8 cellular contexts compared by ENCODE assay signal in the genomic region with DNA sequence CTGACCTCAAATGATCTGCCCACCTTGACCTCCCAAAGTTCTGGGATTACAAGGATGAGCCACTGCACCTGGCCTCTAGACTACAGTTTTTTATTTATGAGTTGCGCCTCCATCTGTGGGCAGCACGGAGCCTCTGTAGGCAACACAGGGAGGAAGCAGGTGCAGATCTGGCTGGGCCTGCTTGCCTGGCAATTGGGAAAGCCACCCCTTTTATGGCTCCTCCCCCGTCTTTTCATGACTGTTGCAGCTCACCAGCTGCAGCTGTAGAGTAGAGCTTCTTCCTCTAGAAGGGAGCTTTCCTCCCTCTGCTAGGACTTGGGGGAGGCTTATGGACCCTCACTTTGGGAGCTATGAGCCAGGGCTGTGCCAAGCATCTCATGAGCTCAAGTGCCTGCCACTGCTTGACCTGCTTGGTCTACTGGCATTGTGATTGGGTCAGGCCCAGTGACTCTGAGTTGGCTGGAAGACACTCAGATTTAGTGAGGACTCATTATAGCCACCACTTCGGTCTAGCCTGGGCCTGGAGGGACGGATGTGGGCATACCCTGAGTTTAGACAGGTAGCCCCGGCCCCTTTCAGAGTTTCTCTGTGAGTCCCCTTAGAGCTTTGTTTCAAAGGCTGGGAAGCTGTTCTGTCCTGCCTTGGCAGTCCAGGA. TPM values are rescaled to one million over a fixed set of nuclear protein-coding genes. Genes with fewer than 3 reads are reported as not detected.
DNase-seq lines count a peak whose midpoint lies in the region; ATAC-seq, FAIRE-seq and TF ChIP-seq lines count a peak whose summit lies in the region.

No MANE protein-coding gene starts in this region.

- H2BK120ac ChIP-seq in H1 (replicated peaks; ENCODE audit: low read depth, low read length): no peak overlapping the region

- H3K36me3 ChIP-seq in BLaER1 treated with 17β-estradiol and CSF1 and Interleukin-3, amounts not matched to agents 10 nM and 100 nM: peaks cover 54 to 76% (median 64%) of the 10 kb centered on the region in 11 experiments
- H3K36me3 ChIP-seq in H1 (ENCODE audit: control insufficient read depth in 2 of 4, insufficient read depth in 4 of 4, low read length in 3 of 4) (peaks cover 0 to 4% (median 2%) of the 10 kb centered on the region in 4 experiments; a peak in 5 of 8 replicates), spleen (peaks cover 0 to 85% (median 44%) of the 10 kb centered on the region in 6 donors)

- H2BK15ac ChIP-seq in H1 (ENCODE audit: low read length): no peak overlapping the region

- no peaks in the 10 kb centered on the region for H3K27me3 ChIP-seq in BLaER1 treated with 17β-estradiol and CSF1 and Interleukin-3, amounts not matched to agents 10 nM and 100 nM
- H3K27me3 ChIP-seq in H1 (replicated peaks in 1 of 4; ENCODE audit: control insufficient read depth in 3 of 4, extremely low read depth in 1 of 4, insufficient read depth in 3 of 4, low read length in 3 of 4) (no peaks in the 10 kb centered on the region), spleen (replicated peaks in 1 of 7) (no peaks in the 10 kb centered on the region)

- no peak overlapping the region for H3K4ac ChIP-seq in H1 (replicated peaks; ENCODE audit: insufficient read length, low read depth, low read length)

- TF ChIP-seq CTCF in H1 (IDR thresholded peaks at IDR 0.05; ENCODE audit: control extremely low read depth in 1 of 3, insufficient read depth in 1 of 3, low read depth in 1 of 3, low read length in 3 of 3) (no peak), spleen (IDR thresholded peaks at IDR 0.05 in 8 of 11, conservative IDR thresholded peaks at IDR 0.05 in 3 of 11) (no peak), D721Med (IDR thresholded peaks at IDR 0.05; ENCODE audit: insufficient read depth, missing control alignments) (no peak)

- no peak overlapping the region for H4K5ac ChIP-seq in H1 (ENCODE audit: insufficient read length, low read depth, low read length)

- TF ChIP-seq EP300 in H1 (IDR thresholded peaks at IDR 0.05; ENCODE audit: borderline replicate concordance in 1 of 2, low read depth in 2 of 2, low read length in 2 of 2): no peak

- no peak overlapping the region for H3K14ac ChIP-seq in H1 (ENCODE audit: insufficient read length)

- H3K56ac ChIP-seq in H1 (replicated peaks; ENCODE audit: insufficient read length, low read depth, low read length): no peak overlapping the region

- no peak overlapping the region for H4K91ac ChIP-seq in H1 (replicated peaks; ENCODE audit: insufficient read length, low read length)

- peak; percentile 61 for ATAC-seq in GM19395 (IDR thresholded peaks at IDR 0.05; ENCODE audit: unreplicated experiment)

- H3K9ac ChIP-seq in BLaER1 treated with 17β-estradiol and CSF1 and Interleukin-3, amounts not matched to agents 10 nM and 100 nM: peak overlapping the region; percentile 70 to 96 (median 84)
- H3K9ac ChIP-seq in H1 (replicated peaks in 1 of 4; ENCODE audit: extremely low read depth in 1 of 4, low read depth in 3 of 4, low read length in 3 of 4): no peak overlapping the region

- 90% methylated on average over 6 of the region's 6 CpGs; no CpG with 5 or more reads in 1 of the 2 experiments for WGBS in H1 (ENCODE audit: extremely low coverage in 1 of 2, insufficient coverage in 1 of 2, insufficient read length in 1 of 2, insufficient replicate concordance in 2 of 2, low coverage in 1 of 2, low lambda C conversion rate in 2 of 2, missing lambda C conversion rate in 1 of 2), 2 experiments
- WGBS in spleen, 5 donors: 38 to 66% (median 47%) methylated on average over 4 to 6 of the region's 6 CpGs

- peak overlapping the region; percentile 79 to 97 (median 89) for H3K4me2 ChIP-seq in BLaER1 treated with 17β-estradiol and CSF1 and Interleukin-3, amounts not matched to agents 10 nM and 100 nM
- H3K4me2 ChIP-seq in H1 (ENCODE audit: insufficient read depth in 1 of 2, low read depth in 2 of 2, low read length in 2 of 2): no peak overlapping the region

- POLR2A ChIA-PET in H1 (lab: Charles Lee; ENCODE audit: partially characterized antibody): interaction anchor here (1.2 kb wide), 1 partner anchor 68 kb away, joined by 3 read pairs; no protein-coding TSS in a partner anchor

- intact Hi-C loops in spleen (cut with DNase I; ENCODE audit: low total_unique reads): no loop called here

- no peak for TF ChIP-seq RAD21 in H1 (IDR thresholded peaks at IDR 0.05 in 1 of 2, conservative IDR thresholded peaks at IDR 0.05 in 1 of 2; ENCODE audit: low read depth in 2 of 2, low read length in 2 of 2)

- H3K9me3 ChIP-seq in BLaER1 treated with 17β-estradiol and CSF1 and Interleukin-3, amounts not matched to agents 10 nM and 100 nM (replicated peaks in 1 of 11): no peaks in the 10 kb centered on the region
- H3K9me3 ChIP-seq in H1 (ENCODE audit: insufficient read depth in 2 of 2, low read depth in 1 of 2, low read length in 1 of 2) (no peaks in the 10 kb centered on the region), spleen (no peaks in the 10 kb centered on the region)

- no peak overlapping the region; the same call in 1 of the 2 replicates for H2BK5ac ChIP-seq in H1 (ENCODE audit: low read depth, low read length)

- no peak for FAIRE-seq in H1 (lab: Jason Lieb, UNC)
- no peak for FAIRE-seq in D721Med (lab: Jason Lieb, UNC)

- no peaks in the 10 kb centered on the region for H3K23me2 ChIP-seq in H1 (ENCODE audit: low read depth, low read length)

- H3K23ac ChIP-seq in H1 (ENCODE audit: insufficient read length): no peak overlapping the region

- H2BK20ac ChIP-seq in H1 (ENCODE audit: low read length): no peak overlapping the region

- CTCF ChIA-PET in H1 (lab: Charles Lee; ENCODE audit: partially characterized antibody): interaction anchor here (0.7 to 9.0 kb wide), 10 partner anchors 7 to 206 kb away, joined by 3 to 233 read pairs (median 4); partner anchors contain the start of gene PLA2G15

- H3K79me1 ChIP-seq in H1 (ENCODE audit: low read depth, low read length): no peaks in the 10 kb centered on the region

- no peak overlapping the region for H2BK12ac ChIP-seq in H1 (ENCODE audit: low read depth, low read length)

- TF ChIP-seq POLR2A in H1 (IDR thresholded peaks at IDR 0.05; ENCODE audit: control extremely low read depth in 1 of 2, low read depth in 2 of 2, low read length in 2 of 2) (no peak), spleen (IDR thresholded peaks at IDR 0.05) (no peak)

- H4K8ac ChIP-seq in H1 (ENCODE audit: extremely low read depth, insufficient read depth, low read length): no peak overlapping the region

- no peak overlapping the region for H3K18ac ChIP-seq in H1 (ENCODE audit: extremely low read depth, low read length)

- no peak overlapping the region for H2AK5ac ChIP-seq in H1 (ENCODE audit: low read depth, low read length)

- peaks cover 0 to 58% (median 0%) of the 10 kb centered on the region in 11 experiments; a peak in 6 of 22 replicates for H4K20me1 ChIP-seq in BLaER1 treated with 17β-estradiol and CSF1 and Interleukin-3, amounts not matched to agents 10 nM and 100 nM
- H4K20me1 ChIP-seq in H1 (replicated peaks in 1 of 2; ENCODE audit: control insufficient read depth in 1 of 2, insufficient read depth in 2 of 2, low read length in 2 of 2): peaks cover 0 to 2% of the 10 kb centered on the region in 2 experiments

- peak overlapping the region in 9 of 10 experiments; percentile 5 to 47 (median 31); a peak in 12 of 20 replicates for H3K4me3 ChIP-seq in BLaER1 treated with 17β-estradiol and CSF1 and Interleukin-3, amounts not matched to agents 10 nM and 100 nM
- H3K4me3 ChIP-seq in H1 (ENCODE audit: extremely low read depth in 1 of 4, insufficient read depth in 2 of 4, low read depth in 3 of 4, low read length in 4 of 4) (no peak overlapping the region), spleen (no peak overlapping the region)

- H3K4me1 ChIP-seq in BLaER1 treated with 17β-estradiol and CSF1 and Interleukin-3, amounts not matched to agents 10 nM and 100 nM: peaks cover 62 to 99% (median 92%) of the 10 kb centered on the region in 10 experiments
- H3K4me1 ChIP-seq in H1 (replicated peaks in 1 of 4; ENCODE audit: control insufficient read depth in 3 of 4, insufficient read depth in 4 of 4, low read length in 3 of 4): no peaks in the 10 kb centered on the region; a peak in 1 of 7 replicates
- peaks cover 4 to 43% (median 26%) of the 10 kb centered on the region in 6 donors for H3K4me1 ChIP-seq in spleen

- peak overlapping the region; percentile 71 to 100 (median 96) for H3K27ac ChIP-seq in BLaER1 treated with 17β-estradiol and CSF1 and Interleukin-3, amounts not matched to agents 10 nM and 100 nM
- peak overlapping the region; percentile 29; the same call in 1 of the 2 replicates for H3K27ac ChIP-seq in H1 (ENCODE audit: low read depth, low read length)
- peak overlapping the region in 6 of 8 donors; percentile 11 to 87 (median 66) for H3K27ac ChIP-seq in spleen

- DNase-seq in MV-4-11 (lab: John Stamatoyannopoulos, UW) (peak; percentile 94), H1 (ENCODE audit: low read depth in 1 of 2, low spot score in 2 of 2) (no peak), spleen (no peak), D721Med (ENCODE audit: insufficient read length, low spot score) (no peak), KG1 (lab: John Stamatoyannopoulos, UW) (no peak)
- no peak for DNase-seq in effector CD4-positive, alpha-beta T cell

- H2AFZ ChIP-seq in H1 (ENCODE audit: low read length): no peak overlapping the region

- no peaks in the 10 kb centered on the region for H3K79me2 ChIP-seq in H1 (ENCODE audit: control insufficient read depth in 1 of 2, insufficient read depth in 2 of 2, low read length in 2 of 2)

RNA-seq across cellular contexts. Expression of gene SLC7A6, which starts 6.9 kb away (rescaled TPM):
- 29.2 and 37.8 TPM in 2 replicates for total RNA-seq in H1 (2021; fragmentation: NEBNext Ultra II Directional; extraction: Animal tissue kit (Norgen Biotek cat#: 25700))
- polyA plus RNA-seq in H1 (2011; rRNA removed) (28.0 and 34.7 TPM in 2 replicates), spleen (10 to 100 TPM in 2 of 3 donors, 1 to 10 TPM in 1; 9.8 to 12.3 (median 11.6) TPM)
- 17.7 TPM for polyA plus RNA-seq in H1 (2011; cell fraction: cytosol; rRNA removed)
- 73.9 TPM for polyA plus RNA-seq in H1 (2011; cell fraction: nucleus; rRNA removed)
- 11.9 to 18.2 TPM (median 14.7 TPM) in 4 replicates for polyA plus RNA-seq in H1 (2012, experiment 1 of 2)
- polyA plus RNA-seq in H1 (2012, experiment 2 of 2): 6.2 TPM
- 26.6 TPM for polyA plus RNA-seq in H1 (2013, experiment 1 of 2)
- polyA plus RNA-seq in H1 (2013, experiment 2 of 2): 28.4 TPM
- polyA minus RNA-seq in H1 (2011; rRNA and poly(A)+ RNA removed): 49.7 and 81.3 TPM in 2 replicates
- 12.5 TPM for polyA minus RNA-seq in H1 (2011; cell fraction: cytosol; rRNA and poly(A)+ RNA removed)
- 25.6 TPM for polyA minus RNA-seq in H1 (2011; cell fraction: nucleus; rRNA and poly(A)+ RNA removed)
- total RNA-seq in spleen: 10 to 100 TPM; 24.9 to 62.8 (median 50.7) TPM

RNA-seq across cellular contexts. Expression of gene PLA2G15, which starts 12.2 kb away (rescaled TPM):
- 10.0 and 11.2 TPM in 2 replicates for total RNA-seq in H1 (2021; fragmentation: NEBNext Ultra II Directional; extraction: Animal tissue kit (Norgen Biotek cat#: 25700))
- polyA plus RNA-seq in H1 (2011; rRNA removed) (12.0 and 13.6 TPM in 2 replicates), spleen (1 to 10 TPM; 6.3 to 8.5 (median 7.9) TPM)
- 7.9 TPM for polyA plus RNA-seq in H1 (2011; cell fraction: cytosol; rRNA removed)
- polyA plus RNA-seq in H1 (2011; cell fraction: nucleus; rRNA removed): 13.4 TPM
- 4.9 to 9.3 TPM (median 7.3 TPM) in 4 replicates for polyA plus RNA-seq in H1 (2012, experiment 1 of 2)
- polyA plus RNA-seq in H1 (2012, experiment 2 of 2): 11.3 TPM
- 7.8 TPM for polyA plus RNA-seq in H1 (2013, experiment 1 of 2)
- 8.7 TPM for polyA plus RNA-seq in H1 (2013, experiment 2 of 2)
- 9.2 and 9.6 TPM in 2 replicates for polyA minus RNA-seq in H1 (2011; rRNA and poly(A)+ RNA removed)
- 5.4 TPM for polyA minus RNA-seq in H1 (2011; cell fraction: cytosol; rRNA and poly(A)+ RNA removed)
- polyA minus RNA-seq in H1 (2011; cell fraction: nucleus; rRNA and poly(A)+ RNA removed): 6.3 TPM
- total RNA-seq in spleen: 10 to 100 TPM; 26.1 to 40.4 (median 35.7) TPM

RNA-seq across cellular contexts. Expression of gene ESRP2, which starts 21.5 kb away (rescaled TPM):
- total RNA-seq in H1 (2021; fragmentation: NEBNext Ultra II Directional; extraction: Animal tissue kit (Norgen Biotek cat#: 25700)): 45.8 and 50.3 TPM in 2 replicates
- polyA plus RNA-seq in H1 (2011; rRNA removed): 35.1 and 52.8 TPM in 2 replicates
- polyA plus RNA-seq in H1 (2011; cell fraction: cytosol; rRNA removed): 35.5 TPM
- polyA plus RNA-seq in H1 (2011; cell fraction: nucleus; rRNA removed): 118 TPM
- 31.5 to 37.1 TPM (median 35.1 TPM) in 4 replicates for polyA plus RNA-seq in H1 (2012, experiment 1 of 2)
- 24.8 TPM for polyA plus RNA-seq in H1 (2012, experiment 2 of 2)
- 27.5 TPM for polyA plus RNA-seq in H1 (2013, experiment 1 of 2)
- polyA plus RNA-seq in H1 (2013, experiment 2 of 2): 25.4 TPM
- 47.5 and 54.4 TPM in 2 replicates for polyA minus RNA-seq in H1 (2011; rRNA and poly(A)+ RNA removed)
- polyA minus RNA-seq in H1 (2011; cell fraction: cytosol; rRNA and poly(A)+ RNA removed): 41.2 TPM
- polyA minus RNA-seq in H1 (2011; cell fraction: nucleus; rRNA and poly(A)+ RNA removed): 62.7 TPM
- total RNA-seq in spleen: under 1 TPM in 5 of 7 donors, not detected in 2; 0.20 to 0.35 (median 0.27) TPM
- under 1 TPM; 0.02 to 0.16 (median 0.09) TPM for polyA plus RNA-seq in spleen

RNA-seq across cellular contexts. Expression of gene SLC7A6OS, which starts 53.4 kb away (rescaled TPM):
- total RNA-seq in H1 (2021; fragmentation: NEBNext Ultra II Directional; extraction: Animal tissue kit (Norgen Biotek cat#: 25700)): 16.4 and 21.3 TPM in 2 replicates
- polyA plus RNA-seq in H1 (2011; rRNA removed): 7.3 and 7.6 TPM in 2 replicates
- 12.4 TPM for polyA plus RNA-seq in H1 (2011; cell fraction: cytosol; rRNA removed)
- polyA plus RNA-seq in H1 (2011; cell fraction: nucleus; rRNA removed): 15.3 TPM
- polyA plus RNA-seq in H1 (2012, experiment 1 of 2): 9.3 to 16.0 TPM (median 12.7 TPM) in 4 replicates
- 3.8 TPM for polyA plus RNA-seq in H1 (2012, experiment 2 of 2)
- 10.4 TPM for polyA plus RNA-seq in H1 (2013, experiment 1 of 2)
- polyA plus RNA-seq in H1 (2013, experiment 2 of 2): 9.0 TPM
- 10.2 and 11.4 TPM in 2 replicates for polyA minus RNA-seq in H1 (2011; rRNA and poly(A)+ RNA removed)
- 6.2 TPM for polyA minus RNA-seq in H1 (2011; cell fraction: cytosol; rRNA and poly(A)+ RNA removed)
- polyA minus RNA-seq in H1 (2011; cell fraction: nucleus; rRNA and poly(A)+ RNA removed): 18.8 TPM
- total RNA-seq in spleen: 10 to 100 TPM; 17.6 to 30.6 (median 26.6) TPM
- polyA plus RNA-seq in spleen: 10 to 100 TPM in 1 of 3 donors, 1 to 10 TPM in 2; 7.5 to 10.6 (median 8.5) TPM

RNA-seq across cellular contexts. Expression of gene PRMT7, which starts 53.4 kb away (rescaled TPM):
- 48.2 and 48.7 TPM in 2 replicates for total RNA-seq in H1 (2021; fragmentation: NEBNext Ultra II Directional; extraction: Animal tissue kit (Norgen Biotek cat#: 25700))
- polyA plus RNA-seq in H1 (2011; rRNA removed): 49.3 and 67.4 TPM in 2 replicates
- 70.2 TPM for polyA plus RNA-seq in H1 (2011; cell fraction: cytosol; rRNA removed)
- polyA plus RNA-seq in H1 (2011; cell fraction: nucleus; rRNA removed): 200 TPM
- 48.4 to 57.0 TPM (median 53.5 TPM) in 4 replicates for polyA plus RNA-seq in H1 (2012, experiment 1 of 2)
- polyA plus RNA-seq in H1 (2012, experiment 2 of 2): 53.6 TPM
- 37.0 TPM for polyA plus RNA-seq in H1 (2013, experiment 1 of 2)
- 33.0 TPM for polyA plus RNA-seq in H1 (2013, experiment 2 of 2)
- polyA minus RNA-seq in H1 (2011; rRNA and poly(A)+ RNA removed): 65.7 and 68.2 TPM in 2 replicates
- 44.0 TPM for polyA minus RNA-seq in H1 (2011; cell fraction: cytosol; rRNA and poly(A)+ RNA removed)
- 57.0 TPM for polyA minus RNA-seq in H1 (2011; cell fraction: nucleus; rRNA and poly(A)+ RNA removed)
- 10 to 100 TPM; 31.9 to 66.4 (median 42.8) TPM for total RNA-seq in spleen
- 10 to 100 TPM; 25.0 to 48.2 (median 40.5) TPM for polyA plus RNA-seq in spleen

Comparison
In these comparisons a context has a peak if more than half of its experiments do, and no peak if none do; other contexts are left out.
1. H3K27ac ChIP-seq: peak in every context shown above with its lines; median percentile 96 in BLaER1 treated with 17β-estradiol and CSF1 and Interleukin-3, amounts not matched to agents 10 nM and 100 nM; 66 in spleen; 29 in H1.
2. H3K4me2 ChIP-seq: peak in BLaER1 treated with 17β-estradiol and CSF1 and Interleukin-3, amounts not matched to agents 10 nM and 100 nM (11 of 11); none in H1 (0 of 2).
3. H3K4me3 ChIP-seq: peak in BLaER1 treated with 17β-estradiol and CSF1 and Interleukin-3, amounts not matched to agents 10 nM and 100 nM (9 of 10); none in H1 (0 of 4) and spleen (0 of 8).
4. H3K9ac ChIP-seq: peak in BLaER1 treated with 17β-estradiol and CSF1 and Interleukin-3, amounts not matched to agents 10 nM and 100 nM (11 of 11); none in H1 (0 of 4).
5. RNA of gene ESRP2, which starts 21.5 kb away (total RNA-seq): 45.8 to 50.3 TPM in H1; 0.20 to 0.35 TPM in spleen; every median in the first group is over 10 times any median in the second.